Comparison of ENCODE assay signal across 8 cellular contexts in genomic region chr4:2468464-2469191, GRCh38. TPM values are rescaled to one million over a fixed set of nuclear protein-coding genes. Genes with fewer than 3 reads are reported as not detected.
DNase-seq lines count a peak whose midpoint lies in the region; ATAC-seq and TF ChIP-seq lines count a peak whose summit lies in the region.

TSS of gene RNF4 (plus strand) at chr4:2469106. CDS start at chr4:2490494, 21,388 bp downstream.

- H3K9ac ChIP-seq in adipocyte (ENCODE audit: low read length) = peak within 1 kb of the TSS; percentile 94

- TF ChIP-seq CTCF in GM12875 (IDR thresholded peaks at IDR 0.05; ENCODE audit: borderline replicate concordance, insufficient read depth, low read depth, low read length) (no peak), type B pancreatic cell (conservative IDR thresholded peaks at IDR 0.05) (no peak)

- H3K4me3 ChIP-seq in GM12875 (ENCODE audit: low read depth, low read length) (peak within 1 kb of the TSS; percentile 86), adipocyte (ENCODE audit: low read length) (peak within 1 kb of the TSS; percentile 90)

- H3K9me3 Mint-ChIP-seq in type B pancreatic cell = peaks cover 6% of the 10 kb centered on the region

- H3K4me1 ChIP-seq in adipocyte (ENCODE audit: control insufficient read depth, insufficient read depth, low read length) = peaks cover 20% of the 10 kb centered on the region

- H3K27me3 ChIP-seq in adipocyte (replicated peaks; ENCODE audit: control insufficient read depth, insufficient read depth, low read length) = no peaks in the 10 kb centered on the region

- intact Hi-C loops in cardiac septum (cut with DNase I) = loop anchor here (1.0 kb wide), 1 partner anchor 67 kb away; no protein-coding TSS in a partner anchor

- peak within 1 kb of the TSS; percentile 95 for H3K27ac Mint-ChIP-seq in type B pancreatic cell

- peaks cover 3% of the 10 kb centered on the region for H3K27me3 Mint-ChIP-seq in type B pancreatic cell

- H3K36me3 Mint-ChIP-seq in type B pancreatic cell = peaks cover 29% of the 10 kb centered on the region

- peaks cover 5% of the 10 kb centered on the region for H3K9me3 ChIP-seq in adipocyte (ENCODE audit: control insufficient read depth, low read length)

- H3K36me3 ChIP-seq in adipocyte (ENCODE audit: control insufficient read depth, insufficient read depth, low read length, severe bottlenecking) = peaks cover 9% of the 10 kb centered on the region

- ATAC-seq in HG02798 (IDR thresholded peaks at IDR 0.05; ENCODE audit: poor library complexity, unreplicated experiment) = peak; percentile 84

- DNase-seq in NCI-H1436 (lab: John Stamatoyannopoulos, UW) (peak; percentile 86), T follicular helper cell (ENCODE audit: low read depth) (peak; percentile 93), adipocyte (ENCODE audit: low read depth) (peak; percentile 98), cardiac septum (ENCODE audit: low spot score) (peak; percentile 98), pons (ENCODE audit: low spot score) (peak; percentile 97), type B pancreatic cell (ENCODE audit: extremely low spot score, unreplicated experiment) (peak; percentile 91)

- peak within 1 kb of the TSS; percentile 96 for H3K4me3 Mint-ChIP-seq in type B pancreatic cell

- H3K4me1 Mint-ChIP-seq in type B pancreatic cell (ENCODE audit: unreplicated experiment) = peaks cover 19% of the 10 kb centered on the region

RNA-seq across cellular contexts. Expression of gene RNF4, which starts in this region (rescaled TPM):
- 29.7 TPM for total RNA-seq in cardiac septum
- 55.9 and 61.4 TPM in 2 replicates for total RNA-seq in type B pancreatic cell (ENCODE audit: low replicate concordance)

Comparison
In these comparisons a context has a peak if more than half of its experiments do, and no peak if none do; other contexts are left out.
1. Peak in every context shown above with its lines: DNase-seq, ATAC-seq and H3K4me3 ChIP-seq.